Comparison of ENCODE assay signal across 8 cellular contexts in the genomic region with DNA sequence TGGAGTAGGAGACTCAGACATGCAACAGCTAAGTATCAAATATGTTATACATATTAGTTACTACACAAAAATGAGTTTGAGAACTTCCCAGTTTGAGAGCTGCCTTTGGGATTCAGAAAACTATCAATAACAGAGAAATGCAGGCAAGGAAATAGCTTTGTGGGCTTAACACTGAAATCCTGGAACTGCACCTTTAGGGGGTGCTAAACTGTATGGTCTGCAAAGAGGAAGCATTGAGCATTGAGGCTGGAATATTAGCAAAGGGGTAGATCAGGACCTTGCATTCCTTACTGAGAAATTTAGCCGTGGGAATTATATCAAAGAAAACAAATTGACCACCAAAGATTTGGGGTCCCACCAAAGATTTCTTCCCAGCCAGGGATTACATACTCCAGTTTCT.
DNase-seq lines count a peak whose midpoint lies in the region; ATAC-seq lines count a peak whose summit lies in the region.

No MANE protein-coding gene starts in this region.

- no peak overlapping the region for H3K4me3 ChIP-seq in HAP-1

- no peaks in the 10 kb centered on the region for H3K9me3 ChIP-seq in HAP-1

- DNase-seq in D341Med (ENCODE audit: low spot score) (peak; percentile 28), HAP-1 (ENCODE audit: low spot score in 2 of 2) (peak; percentile 41 to 55), RPMI8226 (peak; percentile 18), iPS-NIHi7 (ENCODE audit: extremely low spot score) (peak; percentile 54), AG20443 (ENCODE audit: low spot score) (no peak)
- DNase-seq in stimulated activated CD8-positive, alpha-beta memory T cell treated with anti-CD3 and anti-CD28 coated beads, Interleukin-4, amount 100 ng/mL, for 48 hours = no peak

- ATAC-seq in HG02970 (IDR thresholded peaks at IDR 0.05; ENCODE audit: low FRiP score, unreplicated experiment) = no peak
- no peak for ATAC-seq in HG03442 (IDR thresholded peaks at IDR 0.05; ENCODE audit: unreplicated experiment)

- peaks cover 10% of the 10 kb centered on the region for H3K4me1 ChIP-seq in HAP-1

- no peaks in the 10 kb centered on the region for H3K36me3 ChIP-seq in HAP-1 (replicated peaks)

- H3K27me3 ChIP-seq in HAP-1 (ENCODE audit: low read depth) = no peaks in the 10 kb centered on the region

- in situ Hi-C loops in HAP-1 (cut with MboI; ENCODE audit: low sequenced_read_pairs) = no loop called here

Comparison
In these comparisons a context has a peak if more than half of its experiments do, and no peak if none do; other contexts are left out.
1. DNase-seq: peak in D341Med (single experiment), HAP-1 (2 of 2), RPMI8226 (single experiment) and iPS-NIHi7 (single experiment); none in AG20443 (single experiment) and stimulated activated CD8-positive, alpha-beta memory T cell treated with anti-CD3 and anti-CD28 coated beads, Interleukin-4, amount 100 ng/mL, for 48 hours (single experiment).